In the genomic region with DNA sequence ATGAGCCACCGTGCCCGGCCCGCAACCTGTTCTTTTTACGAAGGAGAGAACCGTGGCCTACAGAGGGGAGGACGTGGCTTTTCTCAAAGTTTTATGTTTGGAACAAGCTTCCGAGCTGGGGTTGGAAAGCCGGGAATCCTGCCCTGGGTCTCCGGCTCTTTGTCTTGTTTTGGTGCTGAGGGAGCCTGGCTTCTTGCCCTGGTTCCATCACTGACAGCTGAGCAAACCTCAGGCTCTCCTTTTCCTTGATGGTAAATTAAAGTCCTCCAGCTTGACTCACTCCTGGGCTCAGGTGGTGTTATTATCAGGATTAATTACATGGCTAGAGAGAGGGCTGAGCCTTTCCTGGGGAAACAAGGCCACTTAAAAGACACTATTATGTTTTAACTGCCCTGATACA, we compare ENCODE assay signal across 20 cellular contexts.
A peak's percentile ranks its signal among the peaks of the same experiment; 100 is the strongest.
DNase-seq lines count a peak whose midpoint lies in the region; ATAC-seq lines count a peak whose summit lies in the region.
"Had no signal": no experiment of that assay in that cellular context is flagged by ENCODE, and none has a peak within 500 bp of the region (broad histone marks: within the 10 kb centered on the region; RNA-seq: fewer than 3 reads in every experiment).

No MANE protein-coding gene starts in this region.

- no peak for ATAC-seq in HG03520 (IDR thresholded peaks at IDR 0.05; ENCODE audit: unreplicated experiment)
- ATAC-seq: natural killer cell treated with Interleukin-12 subunit alpha and Interleukin-12 subunit beta and Interleukin-15 and Interleukin-18, amount 100 ng/mL, for 72 hours; Panc1; T-helper 17 cell had no signal

- DNase-seq in COLO668 (lab: John Stamatoyannopoulos, UW; ENCODE audit: unreplicated experiment) (peak; percentile 37), NCI-H1417 treated with DMSO at 0.1 percent for 48 hours (lab: John Stamatoyannopoulos, UW) (peak; percentile 92), NCI-H2196 (lab: John Stamatoyannopoulos, UW; ENCODE audit: unreplicated experiment) (peak; percentile 16), cerebellar cortex (ENCODE audit: low spot score) (peak; percentile 0), kidney glomerular epithelial cell (lab: John Stamatoyannopoulos, UW) (no peak), caudate nucleus (lab: John Stamatoyannopoulos, UW) (no peak), iPS-NIHi7 (ENCODE audit: extremely low spot score) (no peak)
- DNase-seq: activated CD4-positive, alpha-beta T cell treated with anti-CD3 and anti-CD28 coated beads for 48 hours; aorta; cerebellar nuclear complex; foreskin fibroblast; H7; left ventricle myocardium inferior; midbrain; NCI-H2107; stimulated activated CD8-positive, alpha-beta memory T cell treated with anti-CD3 and anti-CD28 coated beads, Interleukin-4, amount 100 ng/mL, for 48 hours; T-helper 17 cell had no signal

- H3K27ac ChIP-seq in caudate nucleus (ENCODE audit: low read depth, low read length), result no peak overlapping the region
- H3K27ac ChIP-seq: left ventricle myocardium inferior had no signal

Comparison
In these comparisons a context has a peak if more than half of its experiments do, and no peak if none do; other contexts are left out.
1. DNase-seq: peak in COLO668 (single experiment), NCI-H1417 treated with DMSO at 0.1 percent for 48 hours (single experiment), NCI-H2196 (single experiment) and cerebellar cortex (single experiment); none in kidney glomerular epithelial cell (single experiment), caudate nucleus (0 of 61) and iPS-NIHi7 (single experiment).